21 cellular contexts compared by ENCODE assay signal in genomic region chr13:44415815-44416214, GRCh38. TPM values are rescaled to one million over a fixed set of nuclear protein-coding genes. Genes with fewer than 3 reads are reported as not detected.
"Had no signal": no experiment of that assay in that cellular context is flagged by ENCODE, and none has a peak within 500 bp of the region (broad histone marks: within the 10 kb centered on the region; RNA-seq: fewer than 3 reads in every experiment).

No MANE protein-coding gene starts in this region.

- H3K9me3 Mint-ChIP-seq: activated B cell treated with CpG ODN at 0.5 μM for 24 hours; activated CD4-positive, alpha-beta T cell treated with anti-CD3 and anti-CD28 coated beads, Interleukin-2, amount 10 ng/mL, durations not matched to agents 24 days and 14 days; activated naive CD8-positive, alpha-beta T cell treated with anti-CD3 and anti-CD28 coated beads, Interleukin-2, amount 10 ng/mL, durations not matched to agents 7 days and 5 days; effector memory CD8-positive, alpha-beta T cell had no signal

- H3K4me3 Mint-ChIP-seq: activated B cell treated with CpG ODN at 0.5 μM for 24 hours; activated CD4-positive, alpha-beta T cell treated with anti-CD3 and anti-CD28 coated beads, Interleukin-2, amount 10 ng/mL, durations not matched to agents 24 days and 14 days; activated CD8-positive, alpha-beta T cell treated with anti-CD3 and anti-CD28 coated beads, Interleukin-2, amount 10 ng/mL, durations not matched to agents 7 days and 5 days; dendritic cell treated with granulocyte-macrophage colony-stimulating factor and Interleukin-4, amounts not matched to agents 40 ng/mL and 50 ng/mL, for 4 days; effector memory CD8-positive, alpha-beta T cell; T-helper 17 cell had no signal

- H3K4me3 ChIP-seq: lung, tibial nerve had no signal

- H3K9me3 ChIP-seq: tibial nerve had no signal

- DNase-seq: activated B cell treated with CpG ODN at 0.5 μM for 24 hours; activated CD4-positive, alpha-beta T cell treated with anti-CD3 and anti-CD28 coated beads, Interleukin-2, amount 10 ng/mL, durations not matched to agents 24 days and 14 days; activated CD8-positive, alpha-beta memory T cell treated with anti-CD3 and anti-CD28 coated beads, Interleukin-2, amount 50 U/mL, for 4 hours; activated CD8-positive, alpha-beta T cell treated with anti-CD3 and anti-CD28 coated beads, Interleukin-2, amount 10 ng/mL, durations not matched to agents 7 days and 5 days; activated effector memory CD4-positive, alpha-beta T cell treated with anti-CD3 and anti-CD28 coated beads, Interleukin-2, amount 50 U/mL, for 16 hours; activated naive CD8-positive, alpha-beta T cell treated with anti-CD3 and anti-CD28 coated beads, Interleukin-2, amount 10 ng/mL, durations not matched to agents 7 days and 5 days; activated T-cell treated with anti-CD3 and anti-CD28 coated beads, Interleukin-2, amount 50 U/mL, for 48 hours; brain microvascular endothelial cell; effector memory CD8-positive, alpha-beta T cell; foreskin melanocyte; left colon; midbrain; nucleus accumbens; stimulated activated CD4-positive, alpha-beta T cell treated with anti-CD3 and anti-CD28 coated beads, Interleukin-15, amount 100 ng/mL, for 24 hours; stimulated activated CD4-positive, alpha-beta T cell treated with anti-CD3 and anti-CD28 coated beads, Interleukin-4, amount 100 ng/mL, for 24 hours; stimulated activated naive CD4-positive, alpha-beta T cell; T-helper 17 cell had no signal

- H3K4me1 Mint-ChIP-seq: activated CD4-positive, alpha-beta T cell treated with anti-CD3 and anti-CD28 coated beads, Interleukin-2, amount 10 ng/mL, durations not matched to agents 24 days and 14 days; T-helper 17 cell had no signal

- H3K36me3 ChIP-seq: brain microvascular endothelial cell, tibial nerve had no signal

- H3K36me3 Mint-ChIP-seq: activated naive CD8-positive, alpha-beta T cell treated with anti-CD3 and anti-CD28 coated beads, Interleukin-2, amount 10 ng/mL, durations not matched to agents 7 days and 5 days had no signal

- H3K27ac Mint-ChIP-seq: activated B cell treated with CpG ODN at 0.5 μM for 24 hours; activated CD4-positive, alpha-beta T cell treated with anti-CD3 and anti-CD28 coated beads, Interleukin-2, amount 10 ng/mL, durations not matched to agents 24 days and 14 days; activated CD8-positive, alpha-beta T cell treated with anti-CD3 and anti-CD28 coated beads, Interleukin-2, amount 10 ng/mL, durations not matched to agents 7 days and 5 days; activated naive CD8-positive, alpha-beta T cell treated with anti-CD3 and anti-CD28 coated beads, Interleukin-2, amount 10 ng/mL, durations not matched to agents 7 days and 5 days; dendritic cell treated with granulocyte-macrophage colony-stimulating factor and Interleukin-4, amounts not matched to agents 40 ng/mL and 50 ng/mL, for 4 days; effector memory CD8-positive, alpha-beta T cell; T-helper 17 cell had no signal

- H3K27ac ChIP-seq: brain microvascular endothelial cell, epithelial cell of prostate, tibial nerve had no signal

- H3K4me1 ChIP-seq: tibial nerve had no signal

- H3K27me3 ChIP-seq: brain microvascular endothelial cell, tibial nerve had no signal

- H3K27me3 Mint-ChIP-seq: activated B cell treated with CpG ODN at 0.5 μM for 24 hours; activated CD4-positive, alpha-beta T cell treated with anti-CD3 and anti-CD28 coated beads, Interleukin-2, amount 10 ng/mL, durations not matched to agents 24 days and 14 days had no signal

- ATAC-seq: activated CD8-positive, alpha-beta T cell treated with anti-CD3 and anti-CD28 coated beads, Interleukin-2, amount 10 ng/mL, durations not matched to agents 7 days and 5 days; effector memory CD8-positive, alpha-beta T cell; T-helper 17 cell had no signal

RNA-seq across cellular contexts. Expression of gene SERP2, which starts 42.2 kb away (rescaled TPM):
- total RNA-seq: activated CD4-positive, alpha-beta T cell treated with anti-CD3 and anti-CD28 coated beads, Interleukin-2, amount 10 ng/mL, durations not matched to agents 24 days and 14 days; T-helper 17 cell had no signal
